Comparison of ENCODE assay signal across 1 cellular context in genomic region chr17:50372708-50373556, GRCh38.
TF ChIP-seq lines count a peak whose summit lies in the region.

Gene EME1, plus strand, starts transcription at chr17:50373229. Its CDS starts 1,980 bp downstream, at chr17:50375209.
Gene MRPL27, minus strand, starts transcription at chr17:50373184. Its CDS starts 14 bp downstream, at chr17:50373170.

TF ChIP-seq in HepG2, 621 proteins besides CTCF, POLR2A, EP300 and RAD21 (continued from another document and continues in another):
- TF ChIP-seq ZBTB10 (CRISPR knock-in tag; IDR thresholded peaks at IDR 0.05; ENCODE audit: borderline replicate concordance) (no peak), ATF5 (CRISPR knock-in tag; IDR thresholded peaks at IDR 0.05; ENCODE audit: low read depth) (0 out of 2 replicates have a peak, but pooled peaks have one; percentile 27), TFAP4 (IDR thresholded peaks at IDR 0.05; ENCODE audit: borderline replicate concordance, low read depth) (peak; percentile 76; the same call in 1 of the 2 replicates), ZNF260 (CRISPR knock-in tag; IDR thresholded peaks at IDR 0.05; ENCODE audit: borderline replicate concordance, low read depth) (no peak), PBX3 (CRISPR knock-in tag; IDR thresholded peaks at IDR 0.05; ENCODE audit: borderline replicate concordance) (0 out of 2 replicates have a peak, but pooled peaks have one; percentile 1), SOX6 (IDR thresholded peaks at IDR 0.05) (no peak), SOX6 (CRISPR knock-in tag; IDR thresholded peaks at IDR 0.05) (peak; percentile 85), SMAD3 (CRISPR knock-in tag; IDR thresholded peaks at IDR 0.05) (peak; percentile 96), ZNF777 (CRISPR knock-in tag; IDR thresholded peaks at IDR 0.05) (peak; percentile 78), ATM (IDR thresholded peaks at IDR 0.05; ENCODE audit: borderline replicate concordance) (no peak), STAT6 (CRISPR knock-in tag; IDR thresholded peaks at IDR 0.05; ENCODE audit: borderline replicate concordance) (peak; percentile 17; the same call in 1 of the 2 replicates), MAFG (CRISPR knock-in tag; IDR thresholded peaks at IDR 0.05) (no peak), ERF (CRISPR knock-in tag; IDR thresholded peaks at IDR 0.05) (peak; percentile 91), ZBTB1 (CRISPR knock-in tag; IDR thresholded peaks at IDR 0.05; ENCODE audit: borderline replicate concordance) (no peak), SIN3A (IDR thresholded peaks at IDR 0.05; ENCODE audit: borderline replicate concordance, low read depth, low read length) (peak; percentile 100), XRCC5 (optimal IDR thresholded peaks at IDR 0.05; ENCODE audit: low read length) (peak; percentile 65), ELK4 (CRISPR knock-in tag; IDR thresholded peaks at IDR 0.05; ENCODE audit: borderline replicate concordance) (no peak), ZNF574 (CRISPR knock-in tag; IDR thresholded peaks at IDR 0.05) (peak; percentile 97), DMTF1 (CRISPR knock-in tag; IDR thresholded peaks at IDR 0.05) (peak; percentile 88; the same call in 1 of the 2 replicates), SIX4 (CRISPR knock-in tag; IDR thresholded peaks at IDR 0.05) (no peak; the same call in 1 of the 2 replicates), ZNF564 (CRISPR knock-in tag; IDR thresholded peaks at IDR 0.05) (peak; percentile 96), ZNF589 (CRISPR knock-in tag; conservative IDR thresholded peaks at IDR 0.05) (peak; percentile 84; the same call in 1 of the 2 replicates), ZNF24 (IDR thresholded peaks at IDR 0.05) (no peak), ATF1 (CRISPR knock-in tag; IDR thresholded peaks at IDR 0.05) (peak; percentile 86), PHF5A (CRISPR knock-in tag; IDR thresholded peaks at IDR 0.05; ENCODE audit: low read depth, unreplicated experiment) (peak; percentile 87), ZNF773 (CRISPR knock-in tag; IDR thresholded peaks at IDR 0.05; ENCODE audit: borderline replicate concordance) (no peak), HNF4A (CRISPR knock-in tag; IDR thresholded peaks at IDR 0.05) (no peak; the same call in 1 of the 2 replicates), ZMYM4 (CRISPR knock-in tag; IDR thresholded peaks at IDR 0.05) (peak; percentile 90), KDM4B (CRISPR knock-in tag; IDR thresholded peaks at IDR 0.05) (peak; percentile 96), ZNF329 (CRISPR knock-in tag; IDR thresholded peaks at IDR 0.05; ENCODE audit: low read depth) (peak; percentile 73; the same call in 1 of the 2 replicates), REST (IDR thresholded peaks at IDR 0.05; ENCODE audit: borderline replicate concordance in 1 of 2, low read depth in 1 of 2, low read length in 2 of 2) (peak in 1 of 2 experiments; percentile 74; a peak in 1 of 4 replicates), IRX3 (CRISPR knock-in tag; IDR thresholded peaks at IDR 0.05; ENCODE audit: borderline replicate concordance, low read depth) (peak; percentile 91), FOXC1 (CRISPR knock-in tag; IDR thresholded peaks at IDR 0.05; ENCODE audit: borderline replicate concordance) (peak; percentile 87; the same call in 1 of the 2 replicates), ZNF430 (CRISPR knock-in tag; IDR thresholded peaks at IDR 0.05) (peak; percentile 96), ZNF737 (CRISPR knock-in tag; IDR thresholded peaks at IDR 0.05; ENCODE audit: borderline replicate concordance) (peak; percentile 72; the same call in 1 of the 2 replicates), ZNF567 (CRISPR knock-in tag; IDR thresholded peaks at IDR 0.05; ENCODE audit: borderline replicate concordance) (peak; percentile 78; the same call in 1 of the 2 replicates), ZNF747 (CRISPR knock-in tag; IDR thresholded peaks at IDR 0.05; ENCODE audit: borderline replicate concordance) (peak; percentile 94; the same call in 1 of the 2 replicates), ZNF292 (CRISPR knock-in tag; IDR thresholded peaks at IDR 0.05; ENCODE audit: borderline replicate concordance, low read depth) (peak; percentile 21; the same call in 1 of the 2 replicates), ZKSCAN1 (IDR thresholded peaks at IDR 0.05; ENCODE audit: low read length) (peak; percentile 21; the same call in 1 of the 2 replicates)
